ENCODE assay signal across 20 cellular contexts in the genomic region with DNA sequence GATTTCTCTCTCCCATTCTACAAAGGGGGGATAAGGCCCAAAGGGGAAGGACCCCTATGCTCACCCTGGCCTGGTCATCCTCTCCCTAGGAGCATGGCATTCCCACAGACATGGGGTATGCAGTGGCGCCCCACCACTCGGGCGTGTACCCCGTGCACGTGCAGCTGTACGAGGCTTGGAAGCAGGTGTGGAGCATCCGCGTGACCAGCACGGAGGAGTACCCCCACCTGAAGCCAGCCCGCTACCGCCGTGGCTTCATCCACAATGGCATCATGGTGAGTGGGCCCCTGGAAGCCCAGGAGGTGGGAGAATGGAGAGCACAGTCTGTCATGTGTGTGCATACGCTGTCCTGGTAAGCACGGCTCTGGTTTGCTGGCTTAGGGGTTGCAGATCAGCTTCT. TPM values are rescaled to one million over a fixed set of nuclear protein-coding genes. Genes with fewer than 3 reads are reported as not detected.
DNase-seq lines count a peak whose midpoint lies in the region; ATAC-seq, FAIRE-seq and TF ChIP-seq lines count a peak whose summit lies in the region.
"Had no signal": no experiment of that assay in that cellular context is flagged by ENCODE, and none has a peak within 500 bp of the region (broad histone marks: within the 10 kb centered on the region; RNA-seq: fewer than 3 reads in every experiment).

No MANE protein-coding gene starts in this region.

- H2BK15ac ChIP-seq in neuronal stem cell (ENCODE audit: low read length), result no peak overlapping the region

- TF ChIP-seq CTCF in astrocyte (IDR thresholded peaks at IDR 0.05; ENCODE audit: insufficient read depth, low read depth, low read length), result no peak
- TF ChIP-seq CTCF in testis (IDR thresholded peaks at IDR 0.05), result no peak

- no peaks in the 10 kb centered on the region for H3K9me3 ChIP-seq in astrocyte (ENCODE audit: insufficient read depth, low read depth, low read length)
- H3K9me3 ChIP-seq in neuronal stem cell (replicated peaks in 1 of 2; ENCODE audit: control insufficient read depth in 2 of 2, insufficient read depth in 1 of 2, low read depth in 1 of 2, low read length in 2 of 2), result peaks cover 0 to 4% of the 10 kb centered on the region in 2 donors
- no peaks in the 10 kb centered on the region for H3K9me3 ChIP-seq in testis

- no peak overlapping the region for H2AK5ac ChIP-seq in neuronal stem cell (ENCODE audit: low read depth, low read length)

- TF ChIP-seq POLR2A in testis (IDR thresholded peaks at IDR 0.05), result no peak

- H2AFZ ChIP-seq in astrocyte (ENCODE audit: low read depth, low read length) (no peak overlapping the region), neuronal stem cell (ENCODE audit: low read length) (no peak overlapping the region)

- no peaks in the 10 kb centered on the region for H3K9me3 Mint-ChIP-seq in astrocyte (ENCODE audit: unreplicated experiment)

- no peak overlapping the region for H3K9ac ChIP-seq in astrocyte (ENCODE audit: low read length)
- peak overlapping the region; percentile 50 for H3K9ac ChIP-seq in neuronal stem cell (ENCODE audit: low read depth, low read length, poor library complexity)

- H3K14ac ChIP-seq in neuronal stem cell (ENCODE audit: low read length), result peak overlapping the region; percentile 75

- H3K27me3 ChIP-seq in astrocyte (ENCODE audit: insufficient read depth, low read length), result no peaks in the 10 kb centered on the region
- no peaks in the 10 kb centered on the region for H3K27me3 ChIP-seq in neuronal stem cell (ENCODE audit: control insufficient read depth in 3 of 3, insufficient read depth in 3 of 3, low read depth in 1 of 3, low read length in 3 of 3)
- H3K27me3 ChIP-seq in testis, result no peaks in the 10 kb centered on the region

- H3K27ac ChIP-seq in astrocyte (ENCODE audit: low read depth, low read length) (no peak overlapping the region), neuronal stem cell (replicated peaks; ENCODE audit: low read length) (no peak overlapping the region), testis (peak overlapping the region; percentile 71 to 73)

- H4K20me1 ChIP-seq in astrocyte (ENCODE audit: insufficient read depth, low read length), result peaks cover 79% of the 10 kb centered on the region

- H3K36me3 ChIP-seq in astrocyte (ENCODE audit: insufficient read depth, low read length), result peaks cover 64% of the 10 kb centered on the region
- H3K36me3 ChIP-seq in neuronal stem cell (replicated peaks in 1 of 2; ENCODE audit: control insufficient read depth in 2 of 2, insufficient read depth in 2 of 2, low read length in 2 of 2), result peaks cover 53 to 95% of the 10 kb centered on the region in 2 donors
- H3K36me3 ChIP-seq in testis (ENCODE audit: low read depth, missing control alignments), result no peaks in the 10 kb centered on the region

- WGBS in neuronal stem cell (ENCODE audit: extremely low coverage in 2 of 2, insufficient read length in 2 of 2, insufficient replicate concordance in 1 of 2), 2 donors, result no CpG with 5 or more reads among the region's 14 CpGs
- WGBS in testis, 2 donors, result 88 to 94% methylated on average over 9 to 11 of the region's 14 CpGs

- H2BK120ac ChIP-seq in neuronal stem cell (ENCODE audit: low read depth, low read length), result no peak overlapping the region

- peaks cover 3% of the 10 kb centered on the region for H3K79me1 ChIP-seq in neuronal stem cell (ENCODE audit: low read depth, low read length)

- FAIRE-seq in astrocyte (lab: Jason Lieb, UNC), result no peak
- FAIRE-seq: GM12891, GM18507 had no signal

- intact Hi-C loops in testis (cut with DNase I; ENCODE audit: low total_unique reads), result no loop called here

- peak overlapping the region; percentile 18 for H3K27ac Mint-ChIP-seq in astrocyte (ENCODE audit: unreplicated experiment)
- H3K27ac Mint-ChIP-seq: CD4-positive, alpha-beta memory T cell had no signal

- DNase-seq in astrocyte (ENCODE audit: low read depth) (no peak), left lobe of liver (ENCODE audit: low spot score) (no peak), neuronal stem cell (ENCODE audit: low spot score) (no peak), testis (no peak), nucleus accumbens (lab: John Stamatoyannopoulos, UW) (no peak), activated gamma-delta T cell (lab: John Stamatoyannopoulos, UW) (no peak)
- DNase-seq in activated CD4-positive, alpha-beta T cell treated with anti-CD3 and anti-CD28 coated beads, Interleukin-2, amount 50 U/mL, for 48 hours, result no peak
- DNase-seq in activated CD4-positive, alpha-beta T cell treated with anti-CD3 and anti-CD28 coated beads for 1 hour, result no peak
- DNase-seq: C1 segment of cervical spinal cord; Calu3; CD4-positive, alpha-beta memory T cell; COR-L47; DMS53; DMS79 treated with DMSO at 0.1 percent for 48 hours; GF-D8; GOT3; H7; HCEC 1CT had no signal

- no peak overlapping the region for H3K23ac ChIP-seq in neuronal stem cell (ENCODE audit: low read depth, low read length, poor library complexity)

- H3K4me2 ChIP-seq in astrocyte (ENCODE audit: low read length) (no peak overlapping the region), neuronal stem cell (ENCODE audit: insufficient read depth, low read length, poor library complexity, severe bottlenecking) (no peak overlapping the region)

- no peak overlapping the region for H3K4me3 Mint-ChIP-seq in astrocyte (ENCODE audit: unreplicated experiment)
- H3K4me3 Mint-ChIP-seq: CD4-positive, alpha-beta memory T cell had no signal

- no peak overlapping the region for H4K91ac ChIP-seq in neuronal stem cell (ENCODE audit: low read depth, low read length, poor library complexity)

- no peak overlapping the region for H3K4ac ChIP-seq in neuronal stem cell (ENCODE audit: low read length)

- peak; percentile 3 for ATAC-seq in left lobe of liver

- H3K4me1 Mint-ChIP-seq in astrocyte (ENCODE audit: low read depth, unreplicated experiment), result peaks cover 17% of the 10 kb centered on the region
- H3K4me1 Mint-ChIP-seq: CD4-positive, alpha-beta memory T cell had no signal

- no peaks in the 10 kb centered on the region for H3K27me3 Mint-ChIP-seq in astrocyte (ENCODE audit: low read depth, unreplicated experiment)

- peaks cover 56% of the 10 kb centered on the region for H3K79me2 ChIP-seq in astrocyte (ENCODE audit: insufficient read depth, low read length)

- H3K4me3 ChIP-seq in astrocyte (ENCODE audit: insufficient read depth, low read depth, low read length), result no peak overlapping the region
- H3K4me3 ChIP-seq in neuronal stem cell (ENCODE audit: low read length in 2 of 2), result peak overlapping the region in 1 of 2 donors; percentile 32
- no peak overlapping the region for H3K4me3 ChIP-seq in testis

- no peak overlapping the region for H4K8ac ChIP-seq in neuronal stem cell (ENCODE audit: low read depth, low read length)

- H2BK12ac ChIP-seq in neuronal stem cell (ENCODE audit: low read length), result no peak overlapping the region

- H3K18ac ChIP-seq in neuronal stem cell (ENCODE audit: low read length), result no peak overlapping the region

- H3K36me3 Mint-ChIP-seq in astrocyte (ENCODE audit: low read depth, unreplicated experiment), result peaks cover 43% of the 10 kb centered on the region

- no peak overlapping the region for H2BK5ac ChIP-seq in neuronal stem cell (ENCODE audit: low read length)

- peaks cover 16% of the 10 kb centered on the region for H3K4me1 ChIP-seq in astrocyte (ENCODE audit: insufficient read depth, low read length)
- no peaks in the 10 kb centered on the region for H3K4me1 ChIP-seq in neuronal stem cell (ENCODE audit: control insufficient read depth in 2 of 2, insufficient read depth in 1 of 2, low read depth in 1 of 2, low read length in 2 of 2)
- peaks cover 81% of the 10 kb centered on the region for H3K4me1 ChIP-seq in testis

RNA-seq across cellular contexts. Expression of a gene that starts 27.7 kb away (rescaled TPM):
- total RNA-seq in astrocyte, result 293 and 321 TPM in 2 replicates
- 63.7 TPM for total RNA-seq in left lobe of liver
- polyA plus RNA-seq in neuronal stem cell (2013, experiment 1 of 2), result 27.1 TPM
- 25.9 TPM for polyA plus RNA-seq in neuronal stem cell (2013, experiment 2 of 2)
- total RNA-seq in testis, result 100 to 1,000 TPM; 167 to 174 TPM
- 55.0 TPM for polyA plus RNA-seq in testis (ENCODE audit: insufficient read depth, low read depth, low replicate concordance)

Comparison
In these comparisons a context has a peak if more than half of its experiments do, and no peak if none do; other contexts are left out.
1. H3K27ac ChIP-seq: peak in testis (2 of 2); none in astrocyte (single experiment) and neuronal stem cell (single experiment).